16 cellular contexts compared by ENCODE assay signal in the genomic region with DNA sequence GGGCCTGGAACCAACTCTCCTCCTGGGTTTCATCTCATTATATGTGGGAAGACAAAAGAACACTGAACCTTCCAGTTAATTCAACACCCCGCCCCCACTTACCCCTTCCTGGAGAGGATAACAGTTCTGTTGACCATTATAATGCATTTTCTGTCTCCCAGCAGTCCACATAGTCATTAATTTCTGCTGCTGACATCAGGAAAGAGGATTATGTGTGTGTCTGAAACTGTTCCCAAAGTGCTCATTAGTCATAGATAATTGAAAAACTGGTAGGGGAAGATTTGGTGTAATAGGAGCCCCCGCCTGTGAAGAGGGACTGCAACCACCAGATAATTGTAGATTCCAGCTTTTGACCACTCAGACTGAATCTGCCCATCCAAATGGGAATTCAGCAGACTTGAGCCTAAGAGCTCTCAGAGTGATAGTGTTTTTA.
DNase-seq lines count a peak whose midpoint lies in the region; ATAC-seq, FAIRE-seq and TF ChIP-seq lines count a peak whose summit lies in the region.
"Had no signal": no experiment of that assay in that cellular context is flagged by ENCODE, and none has a peak within 500 bp of the region (broad histone marks: within the 10 kb centered on the region; RNA-seq: fewer than 3 reads in every experiment).

No MANE protein-coding gene starts in this region.

- TF ChIP-seq CTCF in gastroesophageal sphincter (IDR thresholded peaks at IDR 0.05), result no peak

- WGBS in gastroesophageal sphincter (ENCODE audit: low coverage in 1 of 2), 2 donors, result 71 to 75% methylated on average over 2 of the region's 2 CpGs

- H3K27ac ChIP-seq in gastroesophageal sphincter, result no peak overlapping the region
- H3K27ac ChIP-seq: SJSA1 had no signal

- H3K4me3 Mint-ChIP-seq in activated T-cell treated with anti-CD3 and anti-CD28 coated beads, Interleukin-2, amount 50 U/mL, for 24 hours, result no peak overlapping the region

- no peaks in the 10 kb centered on the region for H3K4me1 Mint-ChIP-seq in activated T-cell treated with anti-CD3 and anti-CD28 coated beads, Interleukin-2, amount 50 U/mL, for 24 hours (ENCODE audit: low read depth)

- H3K36me3 Mint-ChIP-seq in activated T-cell treated with anti-CD3 and anti-CD28 coated beads, Interleukin-2, amount 50 U/mL, for 24 hours (ENCODE audit: low read depth), result no peaks in the 10 kb centered on the region

- TF ChIP-seq EP300 in gastroesophageal sphincter (IDR thresholded peaks at IDR 0.05), result no peak

- DNase-seq in AG08395 (ENCODE audit: low spot score) (peak; percentile 12), NCI-H1417 (lab: John Stamatoyannopoulos, UW) (peak; percentile 77 to 95 (median 94)), SK-N-DZ (ENCODE audit: low spot score) (peak; percentile 52), iPS-NIHi11 (ENCODE audit: low spot score) (no peak), medulla oblongata (ENCODE audit: extremely low spot score) (no peak)
- no peak for DNase-seq in activated T-cell treated with anti-CD3 and anti-CD28 coated beads, Interleukin-2, amount 50 U/mL, for 24 hours
- DNase-seq: anterior cingulate cortex; KBM-7; NCI-H146; stimulated activated naive CD4-positive, alpha-beta T cell; uterus had no signal

- H3K27me3 ChIP-seq in gastroesophageal sphincter, result no peaks in the 10 kb centered on the region
- H3K27me3 ChIP-seq: neutrophil, SJSA1, uterus had no signal

- no peak for ATAC-seq in gastroesophageal sphincter

- peak; percentile 68 for FAIRE-seq in islet of Langerhans (lab: Jason Lieb, UNC)
- FAIRE-seq: TTC549 had no signal

- peaks cover 0 to 21% (median 2%) of the 10 kb centered on the region in 3 donors for H3K4me1 ChIP-seq in gastroesophageal sphincter
- H3K4me1 ChIP-seq: uterus had no signal

- H3K27me3 Mint-ChIP-seq in activated T-cell treated with anti-CD3 and anti-CD28 coated beads, Interleukin-2, amount 50 U/mL, for 24 hours, result no peaks in the 10 kb centered on the region

- no peak overlapping the region for H3K27ac Mint-ChIP-seq in activated T-cell treated with anti-CD3 and anti-CD28 coated beads, Interleukin-2, amount 50 U/mL, for 24 hours

- TF ChIP-seq POLR2A in gastroesophageal sphincter (IDR thresholded peaks at IDR 0.05), result no peak

- no peaks in the 10 kb centered on the region for H3K9me3 ChIP-seq in gastroesophageal sphincter
- H3K9me3 ChIP-seq: neutrophil, SJSA1, uterus had no signal

- no peaks in the 10 kb centered on the region for H3K9me3 Mint-ChIP-seq in activated T-cell treated with anti-CD3 and anti-CD28 coated beads, Interleukin-2, amount 50 U/mL, for 24 hours

- no peak overlapping the region for H3K4me3 ChIP-seq in gastroesophageal sphincter
- H3K4me3 ChIP-seq: SJSA1, uterus had no signal

- no peaks in the 10 kb centered on the region for H3K36me3 ChIP-seq in gastroesophageal sphincter
- H3K36me3 ChIP-seq: neutrophil, SJSA1, uterus had no signal

Comparison
In these comparisons a context has a peak if more than half of its experiments do, and no peak if none do; other contexts are left out.
1. DNase-seq: peak in AG08395 (single experiment), NCI-H1417 (3 of 3) and SK-N-DZ (single experiment); none in activated T-cell treated with anti-CD3 and anti-CD28 coated beads, Interleukin-2, amount 50 U/mL, for 24 hours (single experiment), iPS-NIHi11 (single experiment) and medulla oblongata (single experiment).